ENCODE assay signal across 30 cellular contexts in genomic region chr18:22964722-22965121, GRCh38.
"Had no signal": no experiment of that assay in that cellular context is flagged by ENCODE, and none has a peak within 500 bp of the region (broad histone marks: within the 10 kb centered on the region; RNA-seq: fewer than 3 reads in every experiment).

No MANE protein-coding gene starts in this region.

- H3K4me3 ChIP-seq: esophagus squamous epithelium, heart right ventricle, left lung, mucosa of descending colon, right lobe of liver, thoracic aorta, tibial nerve, upper lobe of left lung had no signal

- H3K9ac ChIP-seq: parathyroid adenoma had no signal

- H2AFZ ChIP-seq: parathyroid adenoma had no signal

- H3K36me3 ChIP-seq: right lobe of liver, thoracic aorta, tibial nerve had no signal

- H3K79me2 ChIP-seq: parathyroid adenoma had no signal

- H3K9me3 Mint-ChIP-seq: effector memory CD8-positive, alpha-beta T cell; mesothelial cell of epicardium; naive B cell; natural killer cell treated with Interleukin-12 subunit alpha and Interleukin-12 subunit beta and Interleukin-15 and Interleukin-18, amount 100 ng/mL, for 72 hours; neural crest cell; stimulated activated naive B cell treated with anti-CD40 and anti-IgM and Interleukin-4, amounts not matched to agents 10 μg/mL and 1 μg/mL and 100 μg/mL, for 72 hours; stimulated activated naive CD8-positive, alpha-beta T cell treated with anti-CD3 and anti-CD28 coated beads, Interleukin-15, Interleukin-2, amounts not matched to agents 100 ng/mL and 50 ng/mL, for 24 hours had no signal

- H3K9me3 ChIP-seq: esophagus squamous epithelium, heart right ventricle, left lung, mucosa of descending colon, right lobe of liver, thoracic aorta, tibial nerve, upper lobe of left lung had no signal

- H3K36me3 Mint-ChIP-seq: natural killer cell treated with Interleukin-12 subunit alpha and Interleukin-12 subunit beta and Interleukin-15 and Interleukin-18, amount 100 ng/mL, for 72 hours had no signal

- DNase-seq: dermis blood vessel endothelial cell; effector memory CD8-positive, alpha-beta T cell; erythroblast; esophagus squamous epithelium; foreskin melanocyte; glutamatergic neuron; heart right ventricle; hippocampal formation; left cardiac atrium; left lung; mesenchymal stem cell; mucosa of descending colon; naive B cell; right lobe of liver; small intestine; stimulated activated CD4-positive, alpha-beta T cell treated with anti-CD3 and anti-CD28 coated beads, Interleukin-15, amount 100 ng/mL, for 24 hours; stimulated activated CD4-positive, alpha-beta T cell treated with anti-CD3 and anti-CD28 coated beads, Interleukin-2, amount 100 ng/mL, for 48 hours; stimulated activated naive B cell treated with anti-CD40 and anti-IgM and Interleukin-4, amounts not matched to agents 10 μg/mL and 1 μg/mL and 100 μg/mL, for 72 hours; upper lobe of left lung had no signal

- FAIRE-seq: endometrium, islet of Langerhans, small intestine, urothelium cell line had no signal

- H3K27me3 ChIP-seq: esophagus squamous epithelium, heart right ventricle, left lung, right lobe of liver, tibial nerve, upper lobe of left lung had no signal

- H3K27ac ChIP-seq: esophagus squamous epithelium, heart right ventricle, left lung, parathyroid adenoma, right lobe of liver, thoracic aorta, tibial nerve, upper lobe of left lung had no signal

- H3K27ac Mint-ChIP-seq: effector memory CD8-positive, alpha-beta T cell; natural killer cell treated with Interleukin-12 subunit alpha and Interleukin-12 subunit beta and Interleukin-15 and Interleukin-18, amount 100 ng/mL, for 72 hours; stimulated activated naive B cell treated with anti-CD40 and anti-IgM and Interleukin-4, amounts not matched to agents 10 μg/mL and 1 μg/mL and 100 μg/mL, for 72 hours had no signal

- H3K27me3 Mint-ChIP-seq: effector memory CD8-positive, alpha-beta T cell; naive B cell; natural killer cell treated with Interleukin-12 subunit alpha and Interleukin-12 subunit beta and Interleukin-15 and Interleukin-18, amount 100 ng/mL, for 72 hours; progenitor cell of endocrine pancreas; stimulated activated naive B cell treated with anti-CD40 and anti-IgM and Interleukin-4, amounts not matched to agents 10 μg/mL and 1 μg/mL and 100 μg/mL, for 72 hours; stimulated activated naive CD8-positive, alpha-beta T cell treated with anti-CD3 and anti-CD28 coated beads, Interleukin-15, Interleukin-2, amounts not matched to agents 100 ng/mL and 50 ng/mL, for 24 hours had no signal

- H3K4me3 Mint-ChIP-seq: effector memory CD8-positive, alpha-beta T cell; mesothelial cell of epicardium; naive B cell; natural killer cell treated with Interleukin-12 subunit alpha and Interleukin-12 subunit beta and Interleukin-15 and Interleukin-18, amount 100 ng/mL, for 72 hours; neural crest cell; stimulated activated naive B cell treated with anti-CD40 and anti-IgM and Interleukin-4, amounts not matched to agents 10 μg/mL and 1 μg/mL and 100 μg/mL, for 72 hours; stimulated activated naive CD8-positive, alpha-beta T cell treated with anti-CD3 and anti-CD28 coated beads, Interleukin-15, Interleukin-2, amounts not matched to agents 100 ng/mL and 50 ng/mL, for 24 hours had no signal

- ATAC-seq: effector memory CD8-positive, alpha-beta T cell; heart right ventricle; left cardiac atrium; left lung; mucosa of descending colon; natural killer cell treated with Interleukin-12 subunit alpha and Interleukin-12 subunit beta and Interleukin-15 and Interleukin-18, amount 100 ng/mL, for 72 hours; right lobe of liver; stimulated activated naive B cell treated with anti-CD40 and anti-IgM and Interleukin-4, amounts not matched to agents 10 μg/mL and 1 μg/mL and 100 μg/mL, for 72 hours had no signal

- H3K4me1 Mint-ChIP-seq: naive B cell; stimulated activated naive B cell treated with anti-CD40 and anti-IgM and Interleukin-4, amounts not matched to agents 10 μg/mL and 1 μg/mL and 100 μg/mL, for 72 hours had no signal

- H3K4me1 ChIP-seq: esophagus squamous epithelium, heart right ventricle, left lung, parathyroid adenoma, right lobe of liver, tibial nerve, upper lobe of left lung had no signal
